2 cellular contexts compared by ENCODE assay signal in the genomic region with DNA sequence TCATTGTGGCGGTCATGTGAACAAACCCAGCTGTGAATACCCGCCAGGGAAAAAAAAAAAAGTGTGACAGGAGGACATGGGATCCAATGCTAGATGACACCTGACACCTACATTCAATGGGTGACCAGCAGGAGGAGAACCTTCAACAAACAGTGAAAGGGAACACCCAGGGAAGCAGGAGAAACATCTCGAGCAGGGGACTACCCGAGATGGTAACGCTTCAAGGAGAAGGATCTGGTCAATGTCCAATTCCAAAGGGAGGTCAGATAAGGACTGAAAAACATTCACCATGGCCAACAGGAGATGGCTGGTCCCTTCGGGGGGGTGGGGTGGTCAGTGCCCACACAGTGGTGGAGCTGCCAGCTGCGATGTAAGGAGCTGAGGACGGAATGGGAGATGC.
A peak's percentile ranks its signal among the peaks of the same experiment; 100 is the strongest.
TF ChIP-seq lines count a peak whose summit lies in the region.

No MANE protein-coding gene starts in this region.

TF ChIP-seq in HEK293, 187 proteins besides CTCF, POLR2A, EP300 and RAD21 (continued from another document and continues in another):
- TF ChIP-seq ZIC2 (tag by site-specific recombination; IDR thresholded peaks at IDR 0.05) (peak; percentile 81), ZNF324 (tag by site-specific recombination; IDR thresholded peaks at IDR 0.05) (no peak), GFI1B (tag by site-specific recombination; IDR thresholded peaks at IDR 0.05) (no peak), ZNF311 (tag by site-specific recombination; IDR thresholded peaks at IDR 0.05; ENCODE audit: borderline replicate concordance) (no peak), ZNF837 (tag by site-specific recombination; IDR thresholded peaks at IDR 0.05) (no peak), ZNF394 (tag by site-specific recombination; IDR thresholded peaks at IDR 0.05; ENCODE audit: borderline replicate concordance) (no peak), ZNF707 (tag by site-specific recombination; IDR thresholded peaks at IDR 0.05) (no peak), HOXA7 (CRISPR knock-in tag; IDR thresholded peaks at IDR 0.05; ENCODE audit: borderline replicate concordance) (no peak), ZNF214 (tag by site-specific recombination; IDR thresholded peaks at IDR 0.05; ENCODE audit: borderline replicate concordance) (no peak), SALL2 (tag by site-specific recombination; IDR thresholded peaks at IDR 0.05; ENCODE audit: borderline replicate concordance) (no peak), ZNF544 (tag by site-specific recombination; IDR thresholded peaks at IDR 0.05) (no peak), ZNF561 (tag by site-specific recombination; IDR thresholded peaks at IDR 0.05; ENCODE audit: borderline replicate concordance) (0 out of 2 replicates have a peak, but pooled peaks have one; percentile 75), ZNF354C (tag by site-specific recombination; IDR thresholded peaks at IDR 0.05; ENCODE audit: borderline replicate concordance, low read depth) (no peak), YY2 (tag by site-specific recombination; IDR thresholded peaks at IDR 0.05) (no peak), KLF1 (tag by site-specific recombination; IDR thresholded peaks at IDR 0.05) (no peak), ZNF341 (tag by site-specific recombination; IDR thresholded peaks at IDR 0.05; ENCODE audit: low read depth) (peak; percentile 18; the same call in 1 of the 2 replicates), ZNF24 (tag by site-specific recombination; IDR thresholded peaks at IDR 0.05) (0 out of 2 replicates have a peak, but pooled peaks have one; percentile 63), IKZF3 (tag by site-specific recombination; IDR thresholded peaks at IDR 0.05) (0 out of 2 replicates have a peak, but pooled peaks have one; percentile 25), ZBTB21 (tag by site-specific recombination; IDR thresholded peaks at IDR 0.05) (no peak), KLF7 (tag by site-specific recombination; IDR thresholded peaks at IDR 0.05; ENCODE audit: borderline replicate concordance) (no peak), ZNF239 (tag by site-specific recombination; IDR thresholded peaks at IDR 0.05) (no peak), GLIS1 (tag by site-specific recombination; IDR thresholded peaks at IDR 0.05) (peak; percentile 20; the same call in 1 of the 2 replicates)
- TF ChIP-seq, protein P1, sequence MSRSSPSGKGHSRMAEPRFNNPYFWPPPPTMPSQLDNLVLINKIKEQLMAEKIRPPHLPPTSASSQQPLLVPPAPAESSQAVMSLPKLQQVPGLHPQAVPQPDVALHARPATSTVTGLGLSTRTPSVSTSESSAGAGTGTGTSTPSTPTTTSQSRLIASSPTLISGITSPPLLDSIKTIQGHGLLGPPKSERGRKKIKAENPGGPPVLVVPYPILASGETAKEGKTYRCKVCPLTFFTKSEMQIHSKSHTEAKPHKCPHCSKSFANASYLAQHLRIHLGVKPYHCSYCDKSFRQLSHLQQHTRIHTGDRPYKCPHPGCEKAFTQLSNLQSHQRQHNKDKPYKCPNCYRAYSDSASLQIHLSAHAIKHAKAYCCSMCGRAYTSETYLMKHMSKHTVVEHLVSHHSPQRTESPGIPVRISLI (tag by site-specific recombination; IDR thresholded peaks at IDR 0.05): 0 out of 2 replicates have a peak, but pooled peaks have one; percentile 31
- TF ChIP-seq, protein P2, sequence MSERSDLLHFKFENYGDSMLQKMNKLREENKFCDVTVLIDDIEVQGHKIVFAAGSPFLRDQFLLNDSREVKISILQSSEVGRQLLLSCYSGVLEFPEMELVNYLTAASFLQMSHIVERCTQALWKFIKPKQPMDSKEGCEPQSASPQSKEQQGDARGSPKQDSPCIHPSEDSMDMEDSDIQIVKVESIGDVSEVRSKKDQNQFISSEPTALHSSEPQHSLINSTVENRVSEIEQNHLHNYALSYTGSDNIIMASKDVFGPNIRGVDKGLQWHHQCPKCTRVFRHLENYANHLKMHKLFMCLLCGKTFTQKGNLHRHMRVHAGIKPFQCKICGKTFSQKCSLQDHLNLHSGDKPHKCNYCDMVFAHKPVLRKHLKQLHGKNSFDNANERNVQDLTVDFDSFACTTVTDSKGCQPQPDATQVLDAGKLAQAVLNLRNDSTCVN (tag by site-specific recombination; optimal IDR thresholded peaks at IDR 0.05): no peak
- TF ChIP-seq, protein P3, sequence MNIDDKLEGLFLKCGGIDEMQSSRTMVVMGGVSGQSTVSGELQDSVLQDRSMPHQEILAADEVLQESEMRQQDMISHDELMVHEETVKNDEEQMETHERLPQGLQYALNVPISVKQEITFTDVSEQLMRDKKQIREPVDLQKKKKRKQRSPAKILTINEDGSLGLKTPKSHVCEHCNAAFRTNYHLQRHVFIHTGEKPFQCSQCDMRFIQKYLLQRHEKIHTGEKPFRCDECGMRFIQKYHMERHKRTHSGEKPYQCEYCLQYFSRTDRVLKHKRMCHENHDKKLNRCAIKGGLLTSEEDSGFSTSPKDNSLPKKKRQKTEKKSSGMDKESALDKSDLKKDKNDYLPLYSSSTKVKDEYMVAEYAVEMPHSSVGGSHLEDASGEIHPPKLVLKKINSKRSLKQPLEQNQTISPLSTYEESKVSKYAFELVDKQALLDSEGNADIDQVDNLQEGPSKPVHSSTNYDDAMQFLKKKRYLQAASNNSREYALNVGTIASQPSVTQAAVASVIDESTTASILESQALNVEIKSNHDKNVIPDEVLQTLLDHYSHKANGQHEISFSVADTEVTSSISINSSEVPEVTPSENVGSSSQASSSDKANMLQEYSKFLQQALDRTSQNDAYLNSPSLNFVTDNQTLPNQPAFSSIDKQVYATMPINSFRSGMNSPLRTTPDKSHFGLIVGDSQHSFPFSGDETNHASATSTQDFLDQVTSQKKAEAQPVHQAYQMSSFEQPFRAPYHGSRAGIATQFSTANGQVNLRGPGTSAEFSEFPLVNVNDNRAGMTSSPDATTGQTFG (tag by site-specific recombination; IDR thresholded peaks at IDR 0.05; ENCODE audit: borderline replicate concordance): no peak
- TF ChIP-seq, protein P4, sequence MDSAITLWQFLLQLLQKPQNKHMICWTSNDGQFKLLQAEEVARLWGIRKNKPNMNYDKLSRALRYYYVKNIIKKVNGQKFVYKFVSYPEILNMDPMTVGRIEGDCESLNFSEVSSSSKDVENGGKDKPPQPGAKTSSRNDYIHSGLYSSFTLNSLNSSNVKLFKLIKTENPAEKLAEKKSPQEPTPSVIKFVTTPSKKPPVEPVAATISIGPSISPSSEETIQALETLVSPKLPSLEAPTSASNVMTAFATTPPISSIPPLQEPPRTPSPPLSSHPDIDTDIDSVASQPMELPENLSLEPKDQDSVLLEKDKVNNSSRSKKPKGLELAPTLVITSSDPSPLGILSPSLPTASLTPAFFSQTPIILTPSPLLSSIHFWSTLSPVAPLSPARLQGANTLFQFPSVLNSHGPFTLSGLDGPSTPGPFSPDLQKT (IDR thresholded peaks at IDR 0.05; ENCODE audit: borderline replicate concordance, low read depth, low read length): no peak

TF ChIP-seq in WTC11, 78 proteins besides CTCF, POLR2A, EP300 and RAD21 (continued from another document):
- TF ChIP-seq, protein P5, sequence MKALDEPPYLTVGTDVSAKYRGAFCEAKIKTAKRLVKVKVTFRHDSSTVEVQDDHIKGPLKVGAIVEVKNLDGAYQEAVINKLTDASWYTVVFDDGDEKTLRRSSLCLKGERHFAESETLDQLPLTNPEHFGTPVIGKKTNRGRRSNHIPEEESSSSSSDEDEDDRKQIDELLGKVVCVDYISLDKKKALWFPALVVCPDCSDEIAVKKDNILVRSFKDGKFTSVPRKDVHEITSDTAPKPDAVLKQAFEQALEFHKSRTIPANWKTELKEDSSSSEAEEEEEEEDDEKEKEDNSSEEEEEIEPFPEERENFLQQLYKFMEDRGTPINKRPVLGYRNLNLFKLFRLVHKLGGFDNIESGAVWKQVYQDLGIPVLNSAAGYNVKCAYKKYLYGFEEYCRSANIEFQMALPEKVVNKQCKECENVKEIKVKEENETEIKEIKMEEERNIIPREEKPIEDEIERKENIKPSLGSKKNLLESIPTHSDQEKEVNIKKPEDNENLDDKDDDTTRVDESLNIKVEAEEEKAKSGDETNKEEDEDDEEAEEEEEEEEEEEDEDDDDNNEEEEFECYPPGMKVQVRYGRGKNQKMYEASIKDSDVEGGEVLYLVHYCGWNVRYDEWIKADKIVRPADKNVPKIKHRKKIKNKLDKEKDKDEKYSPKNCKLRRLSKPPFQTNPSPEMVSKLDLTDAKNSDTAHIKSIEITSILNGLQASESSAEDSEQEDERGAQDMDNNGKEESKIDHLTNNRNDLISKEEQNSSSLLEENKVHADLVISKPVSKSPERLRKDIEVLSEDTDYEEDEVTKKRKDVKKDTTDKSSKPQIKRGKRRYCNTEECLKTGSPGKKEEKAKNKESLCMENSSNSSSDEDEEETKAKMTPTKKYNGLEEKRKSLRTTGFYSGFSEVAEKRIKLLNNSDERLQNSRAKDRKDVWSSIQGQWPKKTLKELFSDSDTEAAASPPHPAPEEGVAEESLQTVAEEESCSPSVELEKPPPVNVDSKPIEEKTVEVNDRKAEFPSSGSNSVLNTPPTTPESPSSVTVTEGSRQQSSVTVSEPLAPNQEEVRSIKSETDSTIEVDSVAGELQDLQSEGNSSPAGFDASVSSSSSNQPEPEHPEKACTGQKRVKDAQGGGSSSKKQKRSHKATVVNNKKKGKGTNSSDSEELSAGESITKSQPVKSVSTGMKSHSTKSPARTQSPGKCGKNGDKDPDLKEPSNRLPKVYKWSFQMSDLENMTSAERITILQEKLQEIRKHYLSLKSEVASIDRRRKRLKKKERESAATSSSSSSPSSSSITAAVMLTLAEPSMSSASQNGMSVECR (CRISPR knock-in tag; IDR thresholded peaks at IDR 0.05; ENCODE audit: borderline replicate concordance): no peak
- TF ChIP-seq FOXJ3 (CRISPR knock-in tag; IDR thresholded peaks at IDR 0.05; ENCODE audit: borderline replicate concordance): no peak
- TF ChIP-seq TEAD1 (CRISPR knock-in tag; IDR thresholded peaks at IDR 0.05): no peak
- no peak for TF ChIP-seq ZNF138 (CRISPR knock-in tag; conservative IDR thresholded peaks at IDR 0.05)
- TF ChIP-seq NR2C2 (CRISPR knock-in tag; IDR thresholded peaks at IDR 0.05): no peak
- TF ChIP-seq ZNF121 (CRISPR knock-in tag; IDR thresholded peaks at IDR 0.05): no peak
